In genomic region chr12:32454866-32455265, GRCh38 we compare ENCODE assay signal across 9 cellular contexts. TPM values are rescaled to one million over a fixed set of nuclear protein-coding genes. Genes with fewer than 3 reads are reported as not detected.
DNase-seq lines count a peak whose midpoint lies in the region; ATAC-seq, FAIRE-seq and TF ChIP-seq lines count a peak whose summit lies in the region.
"Had no signal": no experiment of that assay in that cellular context is flagged by ENCODE, and none has a peak within 500 bp of the region (broad histone marks: within the 10 kb centered on the region; RNA-seq: fewer than 3 reads in every experiment).

No MANE protein-coding gene starts in this region.

- DNase-seq in A549 (ENCODE audit: low read depth in 1 of 2, low spot score in 1 of 2) (no peak), LoVo (ENCODE audit: low spot score) (peak; percentile 26), esophagus muscularis mucosa (ENCODE audit: extremely low spot score) (no peak), mucosa of gallbladder (ENCODE audit: low spot score) (peak; percentile 29), COR-L47 (lab: John Stamatoyannopoulos, UW) (no peak), GM19240 (ENCODE audit: insufficient read length, low spot score) (no peak), NCI-H2171 (lab: John Stamatoyannopoulos, UW) (no peak), suprapubic skin (ENCODE audit: low spot score in 2 of 2) (no peak)
- DNase-seq: ovary had no signal

- 2% methylated on average over 1 of the region's 1 CpG for WGBS in A549 (ENCODE audit: missing lambda C conversion rate)
- WGBS in esophagus muscularis mucosa, result 16% methylated on average over 1 of the region's 1 CpG
- 10% methylated on average over 1 of the region's 1 CpG for WGBS in suprapubic skin

- H3K27ac ChIP-seq in A549 (peak overlapping the region; percentile 75 to 82), esophagus muscularis mucosa (replicated peaks in 1 of 4) (peak overlapping the region; percentile 49 to 60 (median 57)), suprapubic skin (no peak overlapping the region)

- TF ChIP-seq EP300 in A549 (IDR thresholded peaks at IDR 0.05) (no peak), esophagus muscularis mucosa (IDR thresholded peaks at IDR 0.05) (no peak), suprapubic skin (IDR thresholded peaks at IDR 0.05) (no peak)

- intact Hi-C loops in esophagus muscularis mucosa (cut with DNase I), result loop anchor here (5.0 to 10.0 kb wide), 6 partner anchors 58 to 300 kb away; partner anchors contain the start of genes FGD4 and YARS2

- no peak for ATAC-seq in A549

- CTCF ChIA-PET in A549 (lab: Yijun Ruan, JAX), result interaction anchor here (0.6 to 5.5 kb wide), 25 partner anchors 12 to 302 kb away, joined by 3 to 46 read pairs (median 4); partner anchors contain the start of genes FGD4 and YARS2

- H3K9me3 ChIP-seq in A549 (no peaks in the 10 kb centered on the region), esophagus muscularis mucosa (no peaks in the 10 kb centered on the region), suprapubic skin (no peaks in the 10 kb centered on the region)
- H3K9me3 ChIP-seq: ovary had no signal

- H3K36me3 ChIP-seq in esophagus muscularis mucosa (no peaks in the 10 kb centered on the region), suprapubic skin (no peaks in the 10 kb centered on the region)
- H3K36me3 ChIP-seq: ovary had no signal

- no peak for TF ChIP-seq RAD21 in A549 (conservative IDR thresholded peaks at IDR 0.05 in 1 of 2, IDR thresholded peaks at IDR 0.05 in 1 of 2)

- peak overlapping the region; percentile 75 for H3K4me2 ChIP-seq in A549

- TF ChIP-seq CTCF in A549 (IDR thresholded peaks at IDR 0.05) (no peak), esophagus muscularis mucosa (IDR thresholded peaks at IDR 0.05) (no peak), suprapubic skin (IDR thresholded peaks at IDR 0.05) (no peak)

- POLR2A ChIA-PET in A549 (lab: Yijun Ruan, JAX), result no interaction called here

- FAIRE-seq in A549 (lab: Jason Lieb, UNC), result peak; percentile 86

- H3K4me3 ChIP-seq in A549, result no peak overlapping the region
- H3K4me3 ChIP-seq in esophagus muscularis mucosa, result no peak overlapping the region
- no peak overlapping the region for H3K4me3 ChIP-seq in suprapubic skin
- H3K4me3 ChIP-seq: ovary had no signal

- H3K4me1 ChIP-seq in A549 (peaks cover 64% of the 10 kb centered on the region), esophagus muscularis mucosa (peaks cover 27 to 58% (median 51%) of the 10 kb centered on the region in 4 donors), suprapubic skin (peaks cover 39% of the 10 kb centered on the region)

- H3K27me3 ChIP-seq in esophagus muscularis mucosa, result no peaks in the 10 kb centered on the region
- no peaks in the 10 kb centered on the region for H3K27me3 ChIP-seq in suprapubic skin
- H3K27me3 ChIP-seq: ovary had no signal

- TF ChIP-seq POLR2A in A549 (IDR thresholded peaks at IDR 0.05; ENCODE audit: low read length) (no peak), esophagus muscularis mucosa (IDR thresholded peaks at IDR 0.05; ENCODE audit: low read depth) (no peak), suprapubic skin (IDR thresholded peaks at IDR 0.05) (no peak)

TF ChIP-seq in A549, 52 proteins besides CTCF, POLR2A, EP300 and RAD21:
- no peak for TF ChIP-seq CBX2 (IDR thresholded peaks at IDR 0.05; ENCODE audit: borderline replicate concordance, low read depth)
- TF ChIP-seq MAX (IDR thresholded peaks at IDR 0.05), result no peak

RNA-seq across cellular contexts. Expression of gene FGD4, which starts 55.5 kb away (rescaled TPM):
- polyA plus RNA-seq in A549 (2011; rRNA removed), result 5.6 and 6.0 TPM in 2 replicates
- polyA plus RNA-seq in A549 (2012; cell fraction: cytosol; rRNA removed), result 0.62 and 0.91 TPM in 2 replicates
- 1.0 and 1.4 TPM in 2 replicates for polyA plus RNA-seq in A549 (2012; cell fraction: nucleus; rRNA removed)
- 1.7 to 2.2 TPM (median 2.0 TPM) in 3 replicates for polyA plus RNA-seq in A549 (2017; fragmentation: RNase III; extraction: RNeasy Plus Mini Kit Qiagen cat#74134 plus additional on column Dnase treatment)
- polyA minus RNA-seq in A549 (2011; rRNA and poly(A)+ RNA removed), result 14.3 and 19.3 TPM in 2 replicates
- total RNA-seq in esophagus muscularis mucosa, result 10 to 100 TPM; 21.4 to 33.0 (median 26.9) TPM
- total RNA-seq in mucosa of gallbladder, result 75.6 TPM
- total RNA-seq in suprapubic skin, result 10 to 100 TPM; 42.6 to 69.4 (median 47.3) TPM

Comparison
In these comparisons a context has a peak if more than half of its experiments do, and no peak if none do; other contexts are left out.
1. DNase-seq: peak in LoVo (single experiment) and mucosa of gallbladder (single experiment); none in A549 (0 of 2), esophagus muscularis mucosa (single experiment), COR-L47 (single experiment), GM19240 (single experiment), NCI-H2171 (single experiment) and suprapubic skin (0 of 2).